In the genomic region with DNA sequence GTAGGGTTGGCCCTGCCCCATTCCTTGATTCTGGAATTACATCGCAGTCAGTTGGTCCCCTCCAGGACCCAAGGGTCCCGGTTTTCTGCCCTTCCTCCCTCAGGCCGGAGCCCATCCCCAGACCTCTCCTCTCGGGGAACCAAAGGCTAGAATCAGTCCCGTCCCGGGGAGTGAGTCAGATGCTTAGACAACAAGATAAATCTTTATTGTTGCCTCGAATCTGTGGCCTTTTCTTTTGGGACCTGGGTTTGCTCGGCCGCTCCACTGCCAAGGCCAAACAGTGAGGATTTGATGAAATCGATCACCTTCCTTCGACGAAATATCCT, we compare ENCODE assay signal across 20 cellular contexts. TPM values are rescaled to one million over a fixed set of nuclear protein-coding genes. Genes with fewer than 3 reads are reported as not detected.
A peak's percentile ranks its signal among the peaks of the same experiment; 100 is the strongest.
DNase-seq lines count a peak whose midpoint lies in the region; ATAC-seq, FAIRE-seq and TF ChIP-seq lines count a peak whose summit lies in the region.
"Had no signal": no experiment of that assay in that cellular context is flagged by ENCODE, and none has a peak within 500 bp of the region (broad histone marks: within the 10 kb centered on the region; RNA-seq: fewer than 3 reads in every experiment).

No MANE protein-coding gene starts in this region.

- no peaks in the 10 kb centered on the region for H3K36me3 Mint-ChIP-seq in naive thymus-derived CD8-positive, alpha-beta T cell

- TF ChIP-seq CTCF in heart left ventricle (IDR thresholded peaks at IDR 0.05) (no peak), H1 (IDR thresholded peaks at IDR 0.05; ENCODE audit: control extremely low read depth in 1 of 3, insufficient read depth in 1 of 3, low read depth in 1 of 3, low read length in 3 of 3) (no peak), upper lobe of left lung (IDR thresholded peaks at IDR 0.05) (no peak)

- peak overlapping the region in 7 of 10 donors; percentile 14 to 64 (median 45) for H3K4me3 Mint-ChIP-seq in naive thymus-derived CD8-positive, alpha-beta T cell

- H4K91ac ChIP-seq in H1 (replicated peaks; ENCODE audit: insufficient read length, low read length) = no peak overlapping the region

- no peaks in the 10 kb centered on the region for H3K79me1 ChIP-seq in H1 (ENCODE audit: low read depth, low read length)

- H4K20me1 ChIP-seq in H1 (replicated peaks in 1 of 2; ENCODE audit: control insufficient read depth in 1 of 2, insufficient read depth in 2 of 2, low read length in 2 of 2) = no peaks in the 10 kb centered on the region

- ATAC-seq in heart left ventricle = no peak
- no peak for ATAC-seq in Right ventricle myocardium superior (ENCODE audit: poor library complexity)
- no peak for ATAC-seq in naive thymus-derived CD8-positive, alpha-beta T cell
- ATAC-seq in upper lobe of left lung (ENCODE audit: low FRiP score in 2 of 2) = no peak

- H3K4ac ChIP-seq in H1 (replicated peaks; ENCODE audit: insufficient read length, low read depth, low read length) = no peak overlapping the region

- 48 to 57% (median 50%) methylated on average over 12 of the region's 12 CpGs for whole genome bisulfite sequencing in heart left ventricle, 4 donors
- WGBS in H1 (ENCODE audit: extremely low coverage in 1 of 2, insufficient coverage in 1 of 2, insufficient read length in 1 of 2, insufficient replicate concordance in 2 of 2, low coverage in 1 of 2, low lambda C conversion rate in 2 of 2, missing lambda C conversion rate in 1 of 2), 2 experiments = 79% methylated on average over 12 of the region's 12 CpGs; no CpG with 5 or more reads in 1 of the 2 experiments
- WGBS in upper lobe of left lung, 2 donors = 46 to 54% methylated on average over 12 of the region's 12 CpGs

- H3K9ac ChIP-seq in H1 (replicated peaks in 1 of 4; ENCODE audit: extremely low read depth in 1 of 4, low read depth in 3 of 4, low read length in 3 of 4) = no peak overlapping the region
- H3K9ac ChIP-seq: KMS-11 had no signal

- TF ChIP-seq POLR2A in heart left ventricle (IDR thresholded peaks at IDR 0.05) = no peak
- no peak for TF ChIP-seq POLR2A in H1 (IDR thresholded peaks at IDR 0.05; ENCODE audit: control extremely low read depth in 1 of 2, low read depth in 2 of 2, low read length in 2 of 2)
- TF ChIP-seq POLR2A in upper lobe of left lung (IDR thresholded peaks at IDR 0.05) = no peak

- H4K5ac ChIP-seq in H1 (ENCODE audit: insufficient read length, low read depth, low read length) = no peak overlapping the region

- no peak overlapping the region for H2BK20ac ChIP-seq in H1 (ENCODE audit: low read length)

- H3K27ac Mint-ChIP-seq in naive thymus-derived CD8-positive, alpha-beta T cell = no peak overlapping the region

- peak in 1 of 5 donors; percentile 17 for DNase-seq in heart left ventricle
- no peak for DNase-seq in Right ventricle myocardium superior
- DNase-seq in H1 (ENCODE audit: low read depth in 1 of 2, low spot score in 2 of 2) = no peak
- DNase-seq in naive thymus-derived CD8-positive, alpha-beta T cell = no peak
- DNase-seq in upper lobe of left lung = no peak
- no peak for DNase-seq in DMS79 treated with DMSO at 0.1 percent for 48 hours (lab: John Stamatoyannopoulos, UW)
- DNase-seq in nucleus accumbens (lab: John Stamatoyannopoulos, UW) = no peak
- DNase-seq in NCI-H1092 (lab: John Stamatoyannopoulos, UW) = no peak
- DNase-seq: activated CD4-positive, alpha-beta T cell treated with anti-CD3 and anti-CD28 coated beads for 1 hour; Calu3; NCI-H1436; stimulated activated CD4-positive, alpha-beta T cell treated with anti-CD3 and anti-CD28 coated beads, Interleukin-2, amount 100 ng/mL, for 48 hours had no signal

- intact Hi-C loops in heart left ventricle (cut with DNase I) (no loop called here), Right ventricle myocardium superior (cut with DNase I) (no loop called here)

- H2AK5ac ChIP-seq in H1 (ENCODE audit: low read depth, low read length) = no peak overlapping the region; the same call in 1 of the 2 replicates

- H3K27me3 Mint-ChIP-seq in naive thymus-derived CD8-positive, alpha-beta T cell = peaks cover 2 to 22% (median 5%) of the 10 kb centered on the region in 5 donors

- H3K27me3 ChIP-seq in heart left ventricle (peaks cover 0 to 14% (median 0%) of the 10 kb centered on the region in 9 donors), H1 (replicated peaks in 1 of 4; ENCODE audit: control insufficient read depth in 3 of 4, extremely low read depth in 1 of 4, insufficient read depth in 3 of 4, low read length in 3 of 4) (peaks cover 3 to 19% (median 12%) of the 10 kb centered on the region in 4 experiments; a peak in 6 of 7 replicates), upper lobe of left lung (peaks cover 0 to 9% (median 2%) of the 10 kb centered on the region in 4 donors)

- peaks cover 0 to 2% (median 0%) of the 10 kb centered on the region in 9 donors for H3K9me3 Mint-ChIP-seq in naive thymus-derived CD8-positive, alpha-beta T cell

- no peak overlapping the region; the same call in 1 of the 2 replicates for H3K18ac ChIP-seq in H1 (ENCODE audit: extremely low read depth, low read length)

- no peak for FAIRE-seq in H1 (lab: Jason Lieb, UNC)
- FAIRE-seq: GM18507 had no signal

- H2AFZ ChIP-seq in H1 (ENCODE audit: low read length) = no peak overlapping the region

- H2BK5ac ChIP-seq in H1 (ENCODE audit: low read depth, low read length) = 0 out of 2 replicates have a peak overlapping the region, but pooled peaks have one; percentile 9

- peaks cover 7 to 30% (median 23%) of the 10 kb centered on the region in 4 donors for H3K4me1 Mint-ChIP-seq in naive thymus-derived CD8-positive, alpha-beta T cell

- H2BK12ac ChIP-seq in H1 (ENCODE audit: low read depth, low read length) = 0 out of 2 replicates have a peak overlapping the region, but pooled peaks have one; percentile 17

- no peak overlapping the region for H3K56ac ChIP-seq in H1 (replicated peaks; ENCODE audit: insufficient read length, low read depth, low read length)

- no peak overlapping the region for H3K14ac ChIP-seq in H1 (ENCODE audit: insufficient read length)

- CTCF ChIA-PET in H1 (lab: Charles Lee; ENCODE audit: partially characterized antibody) = interaction anchor here (1.6 kb wide), 1 partner anchor 34 kb away, joined by 3 read pairs; no protein-coding TSS in a partner anchor

- POLR2A ChIA-PET in H1 (lab: Charles Lee; ENCODE audit: partially characterized antibody) = interaction anchor here (0.9 to 2.4 kb wide), 7 partner anchors 15 to 95 kb away, joined by 3 to 12 read pairs (median 6); a partner anchor contains a TSS
- POLR2A ChIA-PET in naive thymus-derived CD8-positive, alpha-beta T cell (lab: Charles Lee) = no interaction called here

- no peak overlapping the region for H4K8ac ChIP-seq in H1 (ENCODE audit: extremely low read depth, insufficient read depth, low read length)

- peaks cover 10% of the 10 kb centered on the region; the same call in 1 of the 2 replicates for H3K23me2 ChIP-seq in H1 (ENCODE audit: low read depth, low read length)

- H3K79me2 ChIP-seq in H1 (ENCODE audit: control insufficient read depth in 1 of 2, insufficient read depth in 2 of 2, low read length in 2 of 2) = no peaks in the 10 kb centered on the region

- H3K4me2 ChIP-seq in H1 (ENCODE audit: insufficient read depth in 1 of 2, low read depth in 2 of 2, low read length in 2 of 2) = peak overlapping the region in 1 of 2 experiments; percentile 75; a peak in 2 of 4 replicates
- H3K4me2 ChIP-seq: KMS-11 had no signal

- peak overlapping the region; percentile 82 to 99 (median 90) for H3K27ac ChIP-seq in heart left ventricle
- no peak overlapping the region for H3K27ac ChIP-seq in H1 (ENCODE audit: low read depth, low read length)
- H3K27ac ChIP-seq in upper lobe of left lung = peak overlapping the region; percentile 81 to 94 (median 87)
- H3K27ac ChIP-seq: KMS-11 had no signal

- no peak overlapping the region; the same call in 1 of the 2 replicates for H2BK15ac ChIP-seq in H1 (ENCODE audit: low read length)

- H3K36me3 ChIP-seq in heart left ventricle (peaks cover 0 to 6% (median 0%) of the 10 kb centered on the region in 9 donors), H1 (ENCODE audit: control insufficient read depth in 2 of 4, insufficient read depth in 4 of 4, low read length in 3 of 4) (no peaks in the 10 kb centered on the region), upper lobe of left lung (no peaks in the 10 kb centered on the region)
- H3K36me3 ChIP-seq: prostate gland had no signal

- H3K4me1 ChIP-seq in heart left ventricle = peaks cover 0 to 34% (median 15%) of the 10 kb centered on the region in 12 donors
- H3K4me1 ChIP-seq in H1 (replicated peaks in 1 of 4; ENCODE audit: control insufficient read depth in 3 of 4, insufficient read depth in 4 of 4, low read length in 3 of 4) = peaks cover 5 to 26% (median 22%) of the 10 kb centered on the region in 4 experiments
- H3K4me1 ChIP-seq in upper lobe of left lung = peaks cover 13 to 49% (median 18%) of the 10 kb centered on the region in 4 donors

- no peak for TF ChIP-seq RAD21 in H1 (IDR thresholded peaks at IDR 0.05 in 1 of 2, conservative IDR thresholded peaks at IDR 0.05 in 1 of 2; ENCODE audit: low read depth in 2 of 2, low read length in 2 of 2)

- H3K4me3 ChIP-seq in heart left ventricle (peak overlapping the region in 11 of 12 donors; percentile 44 to 95 (median 71)), H1 (ENCODE audit: extremely low read depth in 1 of 4, insufficient read depth in 2 of 4, low read depth in 3 of 4, low read length in 4 of 4) (peak overlapping the region in 1 of 4 experiments; percentile 75; a peak in 1 of 8 replicates), upper lobe of left lung (peak overlapping the region in 3 of 4 donors; percentile 60 to 66 (median 62))

- H3K23ac ChIP-seq in H1 (ENCODE audit: insufficient read length) = no peak overlapping the region

- H3K9me3 ChIP-seq in heart left ventricle (no peaks in the 10 kb centered on the region), H1 (ENCODE audit: insufficient read depth in 2 of 2, low read depth in 1 of 2, low read length in 1 of 2) (no peaks in the 10 kb centered on the region), upper lobe of left lung (no peaks in the 10 kb centered on the region)
- H3K9me3 ChIP-seq: prostate gland had no signal

- H2BK120ac ChIP-seq in H1 (replicated peaks; ENCODE audit: low read depth, low read length) = no peak overlapping the region

- TF ChIP-seq EP300 in H1 (IDR thresholded peaks at IDR 0.05; ENCODE audit: borderline replicate concordance in 1 of 2, low read depth in 2 of 2, low read length in 2 of 2) (no peak), upper lobe of left lung (IDR thresholded peaks at IDR 0.05) (no peak)

RNA-seq across cellular contexts. Expression of a gene that starts 0.3 kb away (rescaled TPM):
- 10 to 100 TPM; 10.0 to 28.1 (median 15.3) TPM for total RNA-seq in heart left ventricle
- 10 to 100 TPM; 14.6 to 15.7 TPM for polyA plus RNA-seq in heart left ventricle
- 15.1 TPM for total RNA-seq in Right ventricle myocardium superior
- total RNA-seq in H1 (2021; fragmentation: NEBNext Ultra II Directional; extraction: Animal tissue kit (Norgen Biotek cat#: 25700)) = 8.7 and 9.3 TPM in 2 replicates
- polyA plus RNA-seq in H1 (2011; rRNA removed) = 11.4 and 16.4 TPM in 2 replicates
- 9.0 TPM for polyA plus RNA-seq in H1 (2011; cell fraction: cytosol; rRNA removed)
- 17.4 TPM for polyA plus RNA-seq in H1 (2011; cell fraction: nucleus; rRNA removed)
- 4.5 to 8.8 TPM (median 8.1 TPM) in 4 replicates for polyA plus RNA-seq in H1 (2012, experiment 1 of 2)
- polyA plus RNA-seq in H1 (2012, experiment 2 of 2) = 8.5 TPM
- 6.0 TPM for polyA plus RNA-seq in H1 (2013, experiment 1 of 2)
- 6.0 TPM for polyA plus RNA-seq in H1 (2013, experiment 2 of 2)
- 3.3 and 5.7 TPM in 2 replicates for polyA minus RNA-seq in H1 (2011; rRNA and poly(A)+ RNA removed)
- polyA minus RNA-seq in H1 (2011; cell fraction: cytosol; rRNA and poly(A)+ RNA removed) = 5.8 TPM
- polyA minus RNA-seq in H1 (2011; cell fraction: nucleus; rRNA and poly(A)+ RNA removed) = 7.2 TPM
- under 1 TPM in 1 of 2 experiments, not detected in 1; 0.25 TPM for total RNA-seq in naive thymus-derived CD8-positive, alpha-beta T cell
- polyA plus RNA-seq in naive thymus-derived CD8-positive, alpha-beta T cell = under 1 TPM in 2 of 3 donors, not detected in 1; 0.10 to 0.26 TPM
- total RNA-seq in upper lobe of left lung = 10 to 100 TPM; 14.7 to 74.4 (median 26.3) TPM

RNA-seq across cellular contexts. Expression of a gene that starts 6.0 kb away (rescaled TPM):
- total RNA-seq in heart left ventricle (under 1 TPM; 0.13 to 0.56 (median 0.42) TPM), Right ventricle myocardium superior (0.73 TPM), upper lobe of left lung (1 to 10 TPM in 5 of 6 donors, not detected in 1; 1.4 to 4.2 (median 2.5) TPM)
- polyA plus RNA-seq in heart left ventricle (under 1 TPM; 0.53 to 0.93 TPM), H1 (2011; rRNA removed) (0.33 and 0.46 TPM in 2 replicates)
- total RNA-seq in H1 (2021; fragmentation: NEBNext Ultra II Directional; extraction: Animal tissue kit (Norgen Biotek cat#: 25700)) = 1.7 and 1.8 TPM in 2 replicates
- 1.2 TPM for polyA plus RNA-seq in H1 (2011; cell fraction: cytosol; rRNA removed)
- 4.8 TPM for polyA plus RNA-seq in H1 (2011; cell fraction: nucleus; rRNA removed)
- 0.73 to 1.3 TPM (median 1.0 TPM) in 4 replicates for polyA plus RNA-seq in H1 (2012, experiment 1 of 2)
- polyA plus RNA-seq in H1 (2012, experiment 2 of 2) = 0.26 TPM
- 0.73 TPM for polyA plus RNA-seq in H1 (2013, experiment 1 of 2)
- polyA plus RNA-seq in H1 (2013, experiment 2 of 2) = 0.35 TPM
- polyA minus RNA-seq in H1 (2011; rRNA and poly(A)+ RNA removed) = 0.56 and 1.0 TPM in 2 replicates
- polyA minus RNA-seq in H1 (2011; cell fraction: cytosol; rRNA and poly(A)+ RNA removed) = 0.51 TPM
- 4.8 TPM for polyA minus RNA-seq in H1 (2011; cell fraction: nucleus; rRNA and poly(A)+ RNA removed)
- not detected for total RNA-seq in naive thymus-derived CD8-positive, alpha-beta T cell
- polyA plus RNA-seq in naive thymus-derived CD8-positive, alpha-beta T cell = not detected
- total RNA-seq: A172; fibroblast of lung; T-helper 1 cell treated with Interleukin-12 subunit alpha and Interleukin-12 subunit beta and Interleukin-4 antibody, amounts not matched to agents 30 ng/mL and 1 ng/mL, for 36 hours had no signal
- polyA plus RNA-seq: fibroblast of lung had no signal

RNA-seq across cellular contexts. Expression of a gene that starts 11.8 kb away (rescaled TPM):
- 1 to 10 TPM; 1.8 to 6.2 (median 2.7) TPM for total RNA-seq in heart left ventricle
- 1 to 10 TPM; 2.3 to 3.0 TPM for polyA plus RNA-seq in heart left ventricle
- total RNA-seq in Right ventricle myocardium superior = 1.8 TPM
- total RNA-seq in H1 (2021; fragmentation: NEBNext Ultra II Directional; extraction: Animal tissue kit (Norgen Biotek cat#: 25700)) = 12.2 and 12.9 TPM in 2 replicates
- 7.4 and 12.4 TPM in 2 replicates for polyA plus RNA-seq in H1 (2011; rRNA removed)
- polyA plus RNA-seq in H1 (2011; cell fraction: cytosol; rRNA removed) = 10.5 TPM
- polyA plus RNA-seq in H1 (2011; cell fraction: nucleus; rRNA removed) = 13.8 TPM
- polyA plus RNA-seq in H1 (2012, experiment 1 of 2) = 6.4 to 7.6 TPM (median 7.4 TPM) in 4 replicates
- 6.4 TPM for polyA plus RNA-seq in H1 (2012, experiment 2 of 2)
- 8.6 TPM for polyA plus RNA-seq in H1 (2013, experiment 1 of 2)
- 9.4 TPM for polyA plus RNA-seq in H1 (2013, experiment 2 of 2)
- polyA minus RNA-seq in H1 (2011; rRNA and poly(A)+ RNA removed) = 10.9 and 15.3 TPM in 2 replicates
- polyA minus RNA-seq in H1 (2011; cell fraction: cytosol; rRNA and poly(A)+ RNA removed) = 13.0 TPM
- polyA minus RNA-seq in H1 (2011; cell fraction: nucleus; rRNA and poly(A)+ RNA removed) = 12.6 TPM
- not detected for total RNA-seq in naive thymus-derived CD8-positive, alpha-beta T cell
- polyA plus RNA-seq in naive thymus-derived CD8-positive, alpha-beta T cell = not detected
- total RNA-seq in upper lobe of left lung = 10 to 100 TPM in 3 of 6 donors, 1 to 10 TPM in 3; 7.2 to 17.4 (median 10.1) TPM

RNA-seq across cellular contexts. Expression of a gene that starts 14.7 kb away (rescaled TPM):
- not detected for total RNA-seq in heart left ventricle
- polyA plus RNA-seq in heart left ventricle = not detected
- total RNA-seq in Right ventricle myocardium superior = not detected
- total RNA-seq in H1 (2021; fragmentation: NEBNext Ultra II Directional; extraction: Animal tissue kit (Norgen Biotek cat#: 25700)) = 0.48 TPM in 1 of 2 replicates, not detected in the other
- 0.80 and 2.2 TPM in 2 replicates for polyA plus RNA-seq in H1 (2011; rRNA removed)
- 1.5 TPM for polyA plus RNA-seq in H1 (2011; cell fraction: cytosol; rRNA removed)
- 5.9 TPM for polyA plus RNA-seq in H1 (2011; cell fraction: nucleus; rRNA removed)
- polyA plus RNA-seq in H1 (2012, experiment 1 of 2) = 0.41 to 0.80 TPM (median 0.75 TPM) in 3 of 4 replicates, not detected in the other
- 0.42 TPM for polyA plus RNA-seq in H1 (2012, experiment 2 of 2)
- 0.43 TPM for polyA plus RNA-seq in H1 (2013, experiment 1 of 2)
- 0.46 TPM for polyA plus RNA-seq in H1 (2013, experiment 2 of 2)
- 0.41 and 0.69 TPM in 2 replicates for polyA minus RNA-seq in H1 (2011; rRNA and poly(A)+ RNA removed)
- not detected for polyA minus RNA-seq in H1 (2011; cell fraction: cytosol; rRNA and poly(A)+ RNA removed)
- 1.9 TPM for polyA minus RNA-seq in H1 (2011; cell fraction: nucleus; rRNA and poly(A)+ RNA removed)
- not detected for total RNA-seq in naive thymus-derived CD8-positive, alpha-beta T cell
- not detected for polyA plus RNA-seq in naive thymus-derived CD8-positive, alpha-beta T cell
- total RNA-seq in upper lobe of left lung = not detected
- total RNA-seq: A172; Calu3; fibroblast of lung; mesenteric fat pad; prostate gland; RPMI7951; T-helper 1 cell treated with Interleukin-12 subunit alpha and Interleukin-12 subunit beta and Interleukin-4 antibody, amounts not matched to agents 30 ng/mL and 1 ng/mL, for 36 hours had no signal
- polyA plus RNA-seq: fibroblast of lung had no signal

RNA-seq across cellular contexts. Expression of a gene that starts 21.1 kb away (rescaled TPM):
- total RNA-seq in heart left ventricle (1 to 10 TPM in 7 of 9 donors, under 1 TPM in 2; 0.65 to 5.5 (median 1.7) TPM), Right ventricle myocardium superior (4.8 TPM), upper lobe of left lung (1 to 10 TPM in 5 of 6 donors, not detected in 1; 1.1 to 3.1 (median 1.3) TPM)
- polyA plus RNA-seq in heart left ventricle (1 to 10 TPM; 2.0 to 3.7 TPM), H1 (2011; rRNA removed) (2.3 and 2.5 TPM in 2 replicates)
- 2.0 and 2.9 TPM in 2 replicates for total RNA-seq in H1 (2021; fragmentation: NEBNext Ultra II Directional; extraction: Animal tissue kit (Norgen Biotek cat#: 25700))
- polyA plus RNA-seq in H1 (2011; cell fraction: cytosol; rRNA removed) = 1.1 TPM
- polyA plus RNA-seq in H1 (2011; cell fraction: nucleus; rRNA removed) = 2.5 TPM
- polyA plus RNA-seq in H1 (2012, experiment 1 of 2) = 1.6 to 2.7 TPM (median 1.8 TPM) in 4 replicates
- polyA plus RNA-seq in H1 (2012, experiment 2 of 2) = 3.3 TPM
- 1.8 TPM for polyA plus RNA-seq in H1 (2013, experiment 1 of 2)
- 2.0 TPM for polyA plus RNA-seq in H1 (2013, experiment 2 of 2)
- 1.1 and 1.4 TPM in 2 replicates for polyA minus RNA-seq in H1 (2011; rRNA and poly(A)+ RNA removed)
- polyA minus RNA-seq in H1 (2011; cell fraction: cytosol; rRNA and poly(A)+ RNA removed) = 2.7 TPM
- polyA minus RNA-seq in H1 (2011; cell fraction: nucleus; rRNA and poly(A)+ RNA removed) = 2.6 TPM
- 1 to 10 TPM; 2.1 to 2.4 TPM for total RNA-seq in naive thymus-derived CD8-positive, alpha-beta T cell
- polyA plus RNA-seq in naive thymus-derived CD8-positive, alpha-beta T cell = under 1 TPM; 0.28 to 0.77 (median 0.49) TPM
